ENCODE assay signal across 1 cellular context in the genomic region with DNA sequence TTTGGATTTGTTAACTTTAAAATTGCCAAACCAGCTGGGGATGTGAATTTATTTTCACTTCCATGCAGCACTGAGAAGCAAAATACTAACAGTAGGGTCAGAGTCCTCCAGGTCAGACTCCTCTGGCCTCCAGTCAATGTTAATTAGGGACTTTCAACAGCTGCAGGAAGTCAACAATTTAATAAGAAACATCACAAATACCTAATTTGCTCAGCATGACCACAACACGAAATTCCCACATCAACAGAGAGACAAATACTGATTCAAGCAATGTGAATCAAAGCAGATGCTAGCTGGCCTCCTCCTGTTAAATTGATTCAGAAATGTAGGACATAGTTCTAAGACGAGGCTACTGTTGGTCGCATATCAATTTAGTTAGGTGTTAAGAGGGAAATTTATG.
TF ChIP-seq lines count a peak whose summit lies in the region.

No MANE protein-coding gene starts in this region.

TF ChIP-seq in GM12878, 131 proteins besides CTCF, POLR2A, EP300 and RAD21 (continued from another document and continues in another):
- TF ChIP-seq, protein P1, sequence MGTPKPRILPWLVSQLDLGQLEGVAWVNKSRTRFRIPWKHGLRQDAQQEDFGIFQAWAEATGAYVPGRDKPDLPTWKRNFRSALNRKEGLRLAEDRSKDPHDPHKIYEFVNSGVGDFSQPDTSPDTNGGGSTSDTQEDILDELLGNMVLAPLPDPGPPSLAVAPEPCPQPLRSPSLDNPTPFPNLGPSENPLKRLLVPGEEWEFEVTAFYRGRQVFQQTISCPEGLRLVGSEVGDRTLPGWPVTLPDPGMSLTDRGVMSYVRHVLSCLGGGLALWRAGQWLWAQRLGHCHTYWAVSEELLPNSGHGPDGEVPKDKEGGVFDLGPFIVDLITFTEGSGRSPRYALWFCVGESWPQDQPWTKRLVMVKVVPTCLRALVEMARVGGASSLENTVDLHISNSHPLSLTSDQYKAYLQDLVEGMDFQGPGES (IDR thresholded peaks at IDR 0.05): no peak
- TF ChIP-seq RCOR1 (conservative IDR thresholded peaks at IDR 0.05; ENCODE audit: low read depth, low read length) (no peak), SP1 (IDR thresholded peaks at IDR 0.05; ENCODE audit: low read depth, low read length) (no peak), NFYA (IDR thresholded peaks at IDR 0.05; ENCODE audit: borderline replicate concordance, low read depth, low read length) (no peak), PAX5 (IDR thresholded peaks at IDR 0.05; ENCODE audit: borderline replicate concordance, low read depth, low read length) (no peak), RBBP5 (conservative IDR thresholded peaks at IDR 0.05) (no peak), ZZZ3 (IDR thresholded peaks at IDR 0.05; ENCODE audit: control insufficient read depth, insufficient read length, low read depth) (no peak), SPI1 (IDR thresholded peaks at IDR 0.05; ENCODE audit: borderline replicate concordance, insufficient read depth, low read depth, low read length) (no peak), HCFC1 (IDR thresholded peaks at IDR 0.05; ENCODE audit: low read length) (no peak), BMI1 (IDR thresholded peaks at IDR 0.05; ENCODE audit: borderline replicate concordance) (0 out of 2 replicates have a peak, but pooled peaks have one; percentile 46), ZNF207 (IDR thresholded peaks at IDR 0.05; ENCODE audit: borderline replicate concordance) (no peak), SIX5 (IDR thresholded peaks at IDR 0.05; ENCODE audit: low read depth, low read length, severe bottlenecking) (no peak), BRCA1 (IDR thresholded peaks at IDR 0.05; ENCODE audit: low read depth, low read length) (no peak), TARDBP (IDR thresholded peaks at IDR 0.05; ENCODE audit: borderline replicate concordance) (no peak), FOS (IDR thresholded peaks at IDR 0.05; ENCODE audit: borderline replicate concordance, extremely low read depth, insufficient read length) (no peak), LARP7 (IDR thresholded peaks at IDR 0.05) (no peak), MEF2A (IDR thresholded peaks at IDR 0.05; ENCODE audit: insufficient read depth, low read depth, low read length) (no peak), CBX5 (IDR thresholded peaks at IDR 0.05; ENCODE audit: low read depth) (no peak), CEBPB (IDR thresholded peaks at IDR 0.05; ENCODE audit: borderline replicate concordance in 1 of 2, low read depth in 2 of 2, low read length in 2 of 2) (no peak), RAD51 (IDR thresholded peaks at IDR 0.05) (no peak), YY1 (IDR thresholded peaks at IDR 0.05; ENCODE audit: low read depth, low read length) (no peak), JUNB (IDR thresholded peaks at IDR 0.05) (no peak), POLR2AphosphoS5 (IDR thresholded peaks at IDR 0.05; ENCODE audit: low read length) (no peak), MEF2B (IDR thresholded peaks at IDR 0.05; ENCODE audit: partially characterized antibody, poor library complexity, severe bottlenecking) (peak; percentile 11), MYB (IDR thresholded peaks at IDR 0.05; ENCODE audit: borderline replicate concordance, low read depth, low read length) (no peak), ZNF217 (IDR thresholded peaks at IDR 0.05) (0 out of 2 replicates have a peak, but pooled peaks have one; percentile 25), YBX1 (IDR thresholded peaks at IDR 0.05) (no peak), WRNIP1 (IDR thresholded peaks at IDR 0.05; ENCODE audit: borderline replicate concordance, low read depth, low read length) (no peak), NR2F1 (conservative IDR thresholded peaks at IDR 0.05) (peak; percentile 96), KAT2A (conservative IDR thresholded peaks at IDR 0.05; ENCODE audit: control insufficient read depth, low read depth, low read length) (no peak), NR2C1 (IDR thresholded peaks at IDR 0.05) (peak; percentile 52), SREBF1 (IDR thresholded peaks at IDR 0.05; ENCODE audit: low read length) (no peak), FOXM1 (IDR thresholded peaks at IDR 0.05; ENCODE audit: low read depth, low read length) (no peak), RFX5 (IDR thresholded peaks at IDR 0.05; ENCODE audit: low read depth, low read length) (no peak)
- TF ChIP-seq, protein P2, sequence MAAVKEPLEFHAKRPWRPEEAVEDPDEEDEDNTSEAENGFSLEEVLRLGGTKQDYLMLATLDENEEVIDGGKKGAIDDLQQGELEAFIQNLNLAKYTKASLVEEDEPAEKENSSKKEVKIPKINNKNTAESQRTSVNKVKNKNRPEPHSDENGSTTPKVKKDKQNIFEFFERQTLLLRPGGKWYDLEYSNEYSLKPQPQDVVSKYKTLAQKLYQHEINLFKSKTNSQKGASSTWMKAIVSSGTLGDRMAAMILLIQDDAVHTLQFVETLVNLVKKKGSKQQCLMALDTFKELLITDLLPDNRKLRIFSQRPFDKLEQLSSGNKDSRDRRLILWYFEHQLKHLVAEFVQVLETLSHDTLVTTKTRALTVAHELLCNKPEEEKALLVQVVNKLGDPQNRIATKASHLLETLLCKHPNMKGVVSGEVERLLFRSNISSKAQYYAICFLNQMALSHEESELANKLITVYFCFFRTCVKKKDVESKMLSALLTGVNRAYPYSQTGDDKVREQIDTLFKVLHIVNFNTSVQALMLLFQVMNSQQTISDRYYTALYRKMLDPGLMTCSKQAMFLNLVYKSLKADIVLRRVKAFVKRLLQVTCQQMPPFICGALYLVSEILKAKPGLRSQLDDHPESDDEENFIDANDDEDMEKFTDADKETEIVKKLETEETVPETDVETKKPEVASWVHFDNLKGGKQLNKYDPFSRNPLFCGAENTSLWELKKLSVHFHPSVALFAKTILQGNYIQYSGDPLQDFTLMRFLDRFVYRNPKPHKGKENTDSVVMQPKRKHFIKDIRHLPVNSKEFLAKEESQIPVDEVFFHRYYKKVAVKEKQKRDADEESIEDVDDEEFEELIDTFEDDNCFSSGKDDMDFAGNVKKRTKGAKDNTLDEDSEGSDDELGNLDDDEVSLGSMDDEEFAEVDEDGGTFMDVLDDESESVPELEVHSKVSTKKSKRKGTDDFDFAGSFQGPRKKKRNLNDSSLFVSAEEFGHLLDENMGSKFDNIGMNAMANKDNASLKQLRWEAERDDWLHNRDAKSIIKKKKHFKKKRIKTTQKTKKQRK (IDR thresholded peaks at IDR 0.05; ENCODE audit: low read depth, low read length): no peak
- TF ChIP-seq, protein P3, sequence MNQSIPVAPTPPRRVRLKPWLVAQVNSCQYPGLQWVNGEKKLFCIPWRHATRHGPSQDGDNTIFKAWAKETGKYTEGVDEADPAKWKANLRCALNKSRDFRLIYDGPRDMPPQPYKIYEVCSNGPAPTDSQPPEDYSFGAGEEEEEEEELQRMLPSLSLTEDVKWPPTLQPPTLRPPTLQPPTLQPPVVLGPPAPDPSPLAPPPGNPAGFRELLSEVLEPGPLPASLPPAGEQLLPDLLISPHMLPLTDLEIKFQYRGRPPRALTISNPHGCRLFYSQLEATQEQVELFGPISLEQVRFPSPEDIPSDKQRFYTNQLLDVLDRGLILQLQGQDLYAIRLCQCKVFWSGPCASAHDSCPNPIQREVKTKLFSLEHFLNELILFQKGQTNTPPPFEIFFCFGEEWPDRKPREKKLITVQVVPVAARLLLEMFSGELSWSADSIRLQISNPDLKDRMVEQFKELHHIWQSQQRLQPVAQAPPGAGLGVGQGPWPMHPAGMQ (IDR thresholded peaks at IDR 0.05; ENCODE audit: borderline replicate concordance): no peak
- TF ChIP-seq, protein P4, sequence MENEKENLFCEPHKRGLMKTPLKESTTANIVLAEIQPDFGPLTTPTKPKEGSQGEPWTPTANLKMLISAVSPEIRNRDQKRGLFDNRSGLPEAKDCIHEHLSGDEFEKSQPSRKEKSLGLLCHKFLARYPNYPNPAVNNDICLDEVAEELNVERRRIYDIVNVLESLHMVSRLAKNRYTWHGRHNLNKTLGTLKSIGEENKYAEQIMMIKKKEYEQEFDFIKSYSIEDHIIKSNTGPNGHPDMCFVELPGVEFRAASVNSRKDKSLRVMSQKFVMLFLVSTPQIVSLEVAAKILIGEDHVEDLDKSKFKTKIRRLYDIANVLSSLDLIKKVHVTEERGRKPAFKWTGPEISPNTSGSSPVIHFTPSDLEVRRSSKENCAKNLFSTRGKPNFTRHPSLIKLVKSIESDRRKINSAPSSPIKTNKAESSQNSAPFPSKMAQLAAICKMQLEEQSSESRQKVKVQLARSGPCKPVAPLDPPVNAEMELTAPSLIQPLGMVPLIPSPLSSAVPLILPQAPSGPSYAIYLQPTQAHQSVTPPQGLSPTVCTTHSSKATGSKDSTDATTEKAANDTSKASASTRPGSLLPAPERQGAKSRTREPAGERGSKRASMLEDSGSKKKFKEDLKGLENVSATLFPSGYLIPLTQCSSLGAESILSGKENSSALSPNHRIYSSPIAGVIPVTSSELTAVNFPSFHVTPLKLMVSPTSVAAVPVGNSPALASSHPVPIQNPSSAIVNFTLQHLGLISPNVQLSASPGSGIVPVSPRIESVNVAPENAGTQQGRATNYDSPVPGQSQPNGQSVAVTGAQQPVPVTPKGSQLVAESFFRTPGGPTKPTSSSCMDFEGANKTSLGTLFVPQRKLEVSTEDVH (IDR thresholded peaks at IDR 0.05; ENCODE audit: low read depth, partially characterized antibody): no peak
- TF ChIP-seq, protein P5, sequence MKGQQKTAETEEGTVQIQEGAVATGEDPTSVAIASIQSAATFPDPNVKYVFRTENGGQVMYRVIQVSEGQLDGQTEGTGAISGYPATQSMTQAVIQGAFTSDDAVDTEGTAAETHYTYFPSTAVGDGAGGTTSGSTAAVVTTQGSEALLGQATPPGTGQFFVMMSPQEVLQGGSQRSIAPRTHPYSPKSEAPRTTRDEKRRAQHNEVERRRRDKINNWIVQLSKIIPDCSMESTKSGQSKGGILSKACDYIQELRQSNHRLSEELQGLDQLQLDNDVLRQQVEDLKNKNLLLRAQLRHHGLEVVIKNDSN (IDR thresholded peaks at IDR 0.05; ENCODE audit: borderline replicate concordance, extremely low read length, insufficient read depth, low read depth, low read length): no peak
- TF ChIP-seq, protein P6, sequence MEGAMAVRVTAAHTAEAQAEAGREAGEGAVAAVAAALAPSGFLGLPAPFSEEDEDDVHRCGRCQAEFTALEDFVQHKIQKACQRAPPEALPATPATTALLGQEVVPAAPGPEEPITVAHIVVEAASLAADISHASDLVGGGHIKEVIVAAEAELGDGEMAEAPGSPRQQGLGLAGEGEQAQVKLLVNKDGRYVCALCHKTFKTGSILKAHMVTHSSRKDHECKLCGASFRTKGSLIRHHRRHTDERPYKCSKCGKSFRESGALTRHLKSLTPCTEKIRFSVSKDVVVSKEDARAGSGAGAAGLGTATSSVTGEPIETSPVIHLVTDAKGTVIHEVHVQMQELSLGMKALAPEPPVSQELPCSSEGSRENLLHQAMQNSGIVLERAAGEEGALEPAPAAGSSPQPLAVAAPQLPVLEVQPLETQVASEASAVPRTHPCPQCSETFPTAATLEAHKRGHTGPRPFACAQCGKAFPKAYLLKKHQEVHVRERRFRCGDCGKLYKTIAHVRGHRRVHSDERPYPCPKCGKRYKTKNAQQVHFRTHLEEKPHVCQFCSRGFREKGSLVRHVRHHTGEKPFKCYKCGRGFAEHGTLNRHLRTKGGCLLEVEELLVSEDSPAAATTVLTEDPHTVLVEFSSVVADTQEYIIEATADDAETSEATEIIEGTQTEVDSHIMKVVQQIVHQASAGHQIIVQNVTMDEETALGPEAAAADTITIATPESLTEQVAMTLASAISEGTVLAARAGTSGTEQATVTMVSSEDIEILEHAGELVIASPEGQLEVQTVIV (IDR thresholded peaks at IDR 0.05; ENCODE audit: borderline replicate concordance, partially characterized antibody): no peak
- TF ChIP-seq, protein P7, sequence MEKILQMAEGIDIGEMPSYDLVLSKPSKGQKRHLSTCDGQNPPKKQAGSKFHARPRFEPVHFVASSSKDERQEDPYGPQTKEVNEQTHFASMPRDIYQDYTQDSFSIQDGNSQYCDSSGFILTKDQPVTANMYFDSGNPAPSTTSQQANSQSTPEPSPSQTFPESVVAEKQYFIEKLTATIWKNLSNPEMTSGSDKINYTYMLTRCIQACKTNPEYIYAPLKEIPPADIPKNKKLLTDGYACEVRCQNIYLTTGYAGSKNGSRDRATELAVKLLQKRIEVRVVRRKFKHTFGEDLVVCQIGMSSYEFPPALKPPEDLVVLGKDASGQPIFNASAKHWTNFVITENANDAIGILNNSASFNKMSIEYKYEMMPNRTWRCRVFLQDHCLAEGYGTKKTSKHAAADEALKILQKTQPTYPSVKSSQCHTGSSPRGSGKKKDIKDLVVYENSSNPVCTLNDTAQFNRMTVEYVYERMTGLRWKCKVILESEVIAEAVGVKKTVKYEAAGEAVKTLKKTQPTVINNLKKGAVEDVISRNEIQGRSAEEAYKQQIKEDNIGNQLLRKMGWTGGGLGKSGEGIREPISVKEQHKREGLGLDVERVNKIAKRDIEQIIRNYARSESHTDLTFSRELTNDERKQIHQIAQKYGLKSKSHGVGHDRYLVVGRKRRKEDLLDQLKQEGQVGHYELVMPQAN (conservative IDR thresholded peaks at IDR 0.05): no peak
- TF ChIP-seq, protein P8, sequence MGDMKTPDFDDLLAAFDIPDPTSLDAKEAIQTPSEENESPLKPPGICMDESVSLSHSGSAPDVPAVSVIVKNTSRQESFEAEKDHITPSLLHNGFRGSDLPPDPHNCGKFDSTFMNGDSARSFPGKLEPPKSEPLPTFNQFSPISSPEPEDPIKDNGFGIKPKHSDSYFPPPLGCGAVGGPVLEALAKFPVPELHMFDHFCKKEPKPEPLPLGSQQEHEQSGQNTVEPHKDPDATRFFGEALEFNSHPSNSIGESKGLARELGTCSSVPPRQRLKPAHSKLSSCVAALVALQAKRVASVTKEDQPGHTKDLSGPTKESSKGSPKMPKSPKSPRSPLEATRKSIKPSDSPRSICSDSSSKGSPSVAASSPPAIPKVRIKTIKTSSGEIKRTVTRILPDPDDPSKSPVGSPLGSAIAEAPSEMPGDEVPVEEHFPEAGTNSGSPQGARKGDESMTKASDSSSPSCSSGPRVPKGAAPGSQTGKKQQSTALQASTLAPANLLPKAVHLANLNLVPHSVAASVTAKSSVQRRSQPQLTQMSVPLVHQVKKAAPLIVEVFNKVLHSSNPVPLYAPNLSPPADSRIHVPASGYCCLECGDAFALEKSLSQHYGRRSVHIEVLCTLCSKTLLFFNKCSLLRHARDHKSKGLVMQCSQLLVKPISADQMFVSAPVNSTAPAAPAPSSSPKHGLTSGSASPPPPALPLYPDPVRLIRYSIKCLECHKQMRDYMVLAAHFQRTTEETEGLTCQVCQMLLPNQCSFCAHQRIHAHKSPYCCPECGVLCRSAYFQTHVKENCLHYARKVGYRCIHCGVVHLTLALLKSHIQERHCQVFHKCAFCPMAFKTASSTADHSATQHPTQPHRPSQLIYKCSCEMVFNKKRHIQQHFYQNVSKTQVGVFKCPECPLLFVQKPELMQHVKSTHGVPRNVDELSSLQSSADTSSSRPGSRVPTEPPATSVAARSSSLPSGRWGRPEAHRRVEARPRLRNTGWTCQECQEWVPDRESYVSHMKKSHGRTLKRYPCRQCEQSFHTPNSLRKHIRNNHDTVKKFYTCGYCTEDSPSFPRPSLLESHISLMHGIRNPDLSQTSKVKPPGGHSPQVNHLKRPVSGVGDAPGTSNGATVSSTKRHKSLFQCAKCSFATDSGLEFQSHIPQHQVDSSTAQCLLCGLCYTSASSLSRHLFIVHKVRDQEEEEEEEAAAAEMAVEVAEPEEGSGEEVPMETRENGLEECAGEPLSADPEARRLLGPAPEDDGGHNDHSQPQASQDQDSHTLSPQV (IDR thresholded peaks at IDR 0.05): no peak
- TF ChIP-seq, protein P9, sequence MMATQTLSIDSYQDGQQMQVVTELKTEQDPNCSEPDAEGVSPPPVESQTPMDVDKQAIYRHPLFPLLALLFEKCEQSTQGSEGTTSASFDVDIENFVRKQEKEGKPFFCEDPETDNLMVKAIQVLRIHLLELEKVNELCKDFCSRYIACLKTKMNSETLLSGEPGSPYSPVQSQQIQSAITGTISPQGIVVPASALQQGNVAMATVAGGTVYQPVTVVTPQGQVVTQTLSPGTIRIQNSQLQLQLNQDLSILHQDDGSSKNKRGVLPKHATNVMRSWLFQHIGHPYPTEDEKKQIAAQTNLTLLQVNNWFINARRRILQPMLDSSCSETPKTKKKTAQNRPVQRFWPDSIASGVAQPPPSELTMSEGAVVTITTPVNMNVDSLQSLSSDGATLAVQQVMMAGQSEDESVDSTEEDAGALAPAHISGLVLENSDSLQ (IDR thresholded peaks at IDR 0.05): no peak
